In the genomic region with DNA sequence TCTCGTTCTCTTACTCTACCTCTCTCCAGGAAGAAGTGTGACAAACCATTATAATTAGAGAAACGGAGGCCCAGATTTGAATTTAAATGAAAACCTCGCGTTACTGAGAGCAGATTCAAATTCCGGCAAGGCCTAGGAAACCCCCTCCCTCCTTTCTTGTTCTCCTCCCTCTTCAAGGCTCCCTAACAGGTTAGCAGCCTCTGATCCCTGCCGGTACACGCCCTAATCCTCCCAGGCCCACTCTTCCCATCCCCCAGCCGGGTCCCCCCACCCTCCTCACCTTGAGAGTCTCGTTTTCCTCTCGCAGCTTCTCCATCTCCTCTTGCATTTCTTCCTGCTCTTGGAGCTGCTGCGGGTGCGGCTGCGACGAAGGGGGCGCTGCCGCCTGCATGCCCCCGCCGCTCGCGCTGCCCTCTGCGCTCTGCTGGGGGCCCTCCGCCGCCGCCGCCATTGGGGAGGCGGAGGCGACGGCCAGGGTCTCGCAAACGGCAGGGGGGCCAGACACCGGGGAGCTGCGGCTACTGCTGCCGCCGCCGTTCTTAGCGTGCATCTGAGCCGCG, we compare ENCODE assay signal across 8 cellular contexts. TPM values are rescaled to one million over a fixed set of nuclear protein-coding genes. Genes with fewer than 3 reads are reported as not detected.
DNase-seq lines count a peak whose midpoint lies in the region; ATAC-seq and TF ChIP-seq lines count a peak whose summit lies in the region.

No MANE protein-coding gene starts in this region.

- no peaks in the 10 kb centered on the region for H3K4me1 ChIP-seq in aorta (ENCODE audit: control insufficient read depth in 1 of 2, insufficient read depth in 2 of 2, low read length in 2 of 2)

- no peaks in the 10 kb centered on the region for H3K36me3 Mint-ChIP-seq in naive B cell

- peaks cover 22 to 32% (median 30%) of the 10 kb centered on the region in 3 donors for H3K4me1 Mint-ChIP-seq in naive B cell

- peak; percentile 18 for ATAC-seq in GM18498 (IDR thresholded peaks at IDR 0.05; ENCODE audit: unreplicated experiment)
- peak; percentile 22 for ATAC-seq in HG03354 (IDR thresholded peaks at IDR 0.05; ENCODE audit: poor library complexity, severe bottlenecking, unreplicated experiment)
- ATAC-seq in esophagus mucosa: peak; percentile 12
- ATAC-seq in naive B cell (ENCODE audit: low read depth in 2 of 2): peak; percentile 13 to 16
- no peak for ATAC-seq in aorta (ENCODE audit: low FRiP score)
- no peak for ATAC-seq in HG03565 (IDR thresholded peaks at IDR 0.05; ENCODE audit: unreplicated experiment)

- H3K4me3 ChIP-seq in AG09309 (ENCODE audit: control insufficient read depth, low read depth, low read length) (peak overlapping the region; percentile 88), WERI-Rb-1 (ENCODE audit: low read depth, low read length) (peak overlapping the region; percentile 91), aorta (ENCODE audit: low read length in 2 of 2) (peak overlapping the region; percentile 44 to 51)

- H3K4me3 Mint-ChIP-seq in naive B cell: peak overlapping the region; percentile 84 to 95 (median 89)

- TF ChIP-seq CTCF in AG09309 (IDR thresholded peaks at IDR 0.05; ENCODE audit: control insufficient read depth, insufficient read depth, low read depth, low read length, missing control alignments) (no peak), WERI-Rb-1 (IDR thresholded peaks at IDR 0.05; ENCODE audit: low read depth, low read length) (peak; percentile 29; the same call in 1 of the 2 replicates)

- DNase-seq in AG09309 (ENCODE audit: low read depth): no peak
- DNase-seq in WERI-Rb-1: peak; percentile 87
- peak; percentile 1 for DNase-seq in naive B cell
- DNase-seq in aorta: no peak

- H3K9me3 ChIP-seq in WERI-Rb-1 (ENCODE audit: severe bottlenecking) (no peaks in the 10 kb centered on the region), aorta (ENCODE audit: control insufficient read depth, low read length) (no peaks in the 10 kb centered on the region)

- H3K27ac ChIP-seq in WERI-Rb-1 (peak overlapping the region; percentile 89), aorta (ENCODE audit: low read depth in 1 of 2, low read length in 2 of 2) (no peak overlapping the region)

- intact Hi-C loops in aorta (cut with DNase I): loop anchor here in 1 of 2 donors (10.0 kb wide), 1 partner anchor 171 kb away; the partner anchor contains the start of gene ECHDC1

- H3K27me3 Mint-ChIP-seq in naive B cell: peaks cover 40 to 55% (median 45%) of the 10 kb centered on the region in 3 donors

- peaks cover 0 to 5% (median 0%) of the 10 kb centered on the region in 7 donors for H3K9me3 Mint-ChIP-seq in naive B cell

- H3K27me3 ChIP-seq in WERI-Rb-1 (ENCODE audit: insufficient read depth, low read depth, severe bottlenecking) (no peaks in the 10 kb centered on the region), aorta (ENCODE audit: control insufficient read depth in 1 of 2, insufficient read depth in 2 of 2, low read length in 1 of 2) (no peaks in the 10 kb centered on the region)

- peak overlapping the region in 4 of 6 donors; percentile 27 to 91 (median 54) for H3K27ac Mint-ChIP-seq in naive B cell

- H3K36me3 ChIP-seq in WERI-Rb-1 (peaks cover 68% of the 10 kb centered on the region), aorta (ENCODE audit: control insufficient read depth in 1 of 2, insufficient read depth in 2 of 2, low read length in 1 of 2) (no peaks in the 10 kb centered on the region)

- WGBS in aorta, 2 donors: 0 to 1% methylated on average over 34 to 38 of the region's 38 CpGs

RNA-seq across cellular contexts. Expression of gene KIAA0408, which starts 56.1 kb away (rescaled TPM):
- total RNA-seq in esophagus mucosa (0.28 TPM), aorta (1 to 10 TPM; 1.9 to 6.2 TPM)
- polyA plus RNA-seq in naive B cell (ENCODE audit: low read depth in 6 of 6) (not detected), aorta (1 to 10 TPM in 1 of 2 donors, under 1 TPM in 1; 0.63 to 4.2 TPM)

Comparison
In these comparisons a context has a peak if more than half of its experiments do, and no peak if none do; other contexts are left out.
1. DNase-seq: peak in WERI-Rb-1 (single experiment) and naive B cell (single experiment); none in AG09309 (single experiment) and aorta (0 of 2).
2. ATAC-seq: peak in GM18498 (single experiment), HG03354 (single experiment), esophagus mucosa (single experiment) and naive B cell (2 of 2); none in aorta (single experiment) and HG03565 (single experiment).
3. Peak in every context shown above with its lines, with median percentiles within 50 percentile points of each other: H3K4me3 ChIP-seq.